In the genomic region with DNA sequence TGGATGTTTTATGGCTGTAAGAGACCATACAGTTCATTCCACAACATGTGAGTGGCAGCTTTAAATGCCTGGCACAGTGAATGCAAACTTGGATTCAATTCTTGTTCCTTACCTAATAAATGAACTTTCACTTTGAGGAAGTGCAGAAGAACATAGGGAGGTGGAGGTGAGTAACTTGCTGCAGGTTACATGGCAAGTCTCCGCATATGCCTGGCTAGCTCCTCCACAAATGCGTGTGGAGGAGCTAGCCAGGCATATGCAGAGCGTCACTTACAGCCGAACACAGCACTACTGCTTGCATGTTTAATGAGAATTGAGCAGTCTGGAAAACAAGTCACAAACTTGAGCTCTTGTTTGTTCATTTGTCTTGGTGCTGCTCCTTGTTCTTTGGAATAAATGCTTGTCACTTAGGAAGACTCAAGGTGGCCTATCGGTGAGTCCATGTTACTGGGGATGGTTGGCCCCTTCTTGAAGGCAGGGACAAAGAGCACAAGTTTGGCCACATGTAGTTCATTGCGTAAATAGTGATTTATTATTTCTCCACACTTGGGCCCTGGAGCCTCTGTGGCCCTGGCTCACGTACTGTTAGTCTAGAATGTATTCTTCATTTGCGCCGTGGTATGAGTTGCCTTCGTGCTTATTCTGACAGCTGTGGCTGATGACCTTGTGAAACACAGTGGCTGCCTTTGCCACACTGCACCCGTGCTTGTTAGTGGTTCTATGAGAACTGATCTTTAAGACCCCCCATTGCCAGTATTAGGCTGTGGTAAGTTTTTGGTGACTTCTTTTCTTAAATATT, we compare ENCODE assay signal across 21 cellular contexts. TPM values are rescaled to one million over a fixed set of nuclear protein-coding genes. Genes with fewer than 3 reads are reported as not detected.
DNase-seq lines count a peak whose midpoint lies in the region; ATAC-seq and TF ChIP-seq lines count a peak whose summit lies in the region.
"Had no signal": no experiment of that assay in that cellular context is flagged by ENCODE, and none has a peak within 500 bp of the region (broad histone marks: within the 10 kb centered on the region; RNA-seq: fewer than 3 reads in every experiment).

No MANE protein-coding gene starts in this region.

- DNase-seq in heart left ventricle (peak in 3 of 5 donors; percentile 29 to 39 (median 33)), left cardiac atrium (no peak), medulla oblongata (ENCODE audit: extremely low spot score) (peak; percentile 15), vagina (ENCODE audit: extremely low spot score in 2 of 2) (no peak), caudate nucleus (lab: John Stamatoyannopoulos, UW) (no peak), SW480 (ENCODE audit: low spot score) (no peak)
- no peak for DNase-seq in stimulated activated CD4-positive, alpha-beta T cell treated with anti-CD3 and anti-CD28 coated beads, Interleukin-15, amount 100 ng/mL, for 24 hours
- DNase-seq: activated CD4-positive, alpha-beta T cell treated with anti-CD3 and anti-CD28 coated beads for 48 hours; activated naive CD4-positive, alpha-beta T cell treated with anti-CD3 and anti-CD28 coated beads, Interleukin-2, amount 50 U/mL, for 16 hours; activated T-cell treated with anti-CD3 and anti-CD28 coated beads, Interleukin-2, amount 50 U/mL, for 72 hours; Calu3; cerebellar nuclear complex; NCI-H1417 treated with DMSO at 0.1 percent for 48 hours; NCI-H446 treated with DMSO at 0.1 percent for 48 hours; SHP77; stimulated activated CD8-positive, alpha-beta memory T cell treated with anti-CD3 and anti-CD28 coated beads, Interleukin-4, amount 100 ng/mL, for 48 hours; upper lobe of right lung had no signal

- no peak for TF ChIP-seq POLR2A in heart left ventricle (IDR thresholded peaks at IDR 0.05)
- TF ChIP-seq POLR2A in vagina (IDR thresholded peaks at IDR 0.05): no peak

- H3K9me3 ChIP-seq in heart left ventricle (no peaks in the 10 kb centered on the region), vagina (no peaks in the 10 kb centered on the region)
- H3K9me3 ChIP-seq: A549, ascending aorta, upper lobe of right lung had no signal

- H3K4me3 ChIP-seq in heart left ventricle (peak overlapping the region in 8 of 12 donors; percentile 2 to 95 (median 80)), vagina (peak overlapping the region in 1 of 2 donors; percentile 5)
- H3K4me3 ChIP-seq: A549, ascending aorta, upper lobe of right lung had no signal

- H3K27me3 ChIP-seq in heart left ventricle: no peaks in the 10 kb centered on the region
- H3K27me3 ChIP-seq in vagina: no peaks in the 10 kb centered on the region
- H3K27me3 ChIP-seq: ascending aorta, upper lobe of right lung had no signal

- no peaks in the 10 kb centered on the region for H3K36me3 ChIP-seq in heart left ventricle
- no peaks in the 10 kb centered on the region for H3K36me3 ChIP-seq in vagina
- H3K36me3 ChIP-seq: ascending aorta, upper lobe of right lung had no signal

- 53 to 66% (median 60%) methylated on average over 11 of the region's 11 CpGs for WGBS in heart left ventricle, 4 donors

- no peak for ATAC-seq in heart left ventricle
- ATAC-seq in left cardiac atrium: no peak
- peak; percentile 67 for ATAC-seq in esophagus mucosa
- ATAC-seq: A549; activated T-cell treated with anti-CD3 and anti-CD28 coated beads, Interleukin-2, amount 50 U/mL, for 72 hours; HepG2; upper lobe of right lung had no signal

- peaks cover 4 to 64% (median 38%) of the 10 kb centered on the region in 12 donors for H3K4me1 ChIP-seq in heart left ventricle
- H3K4me1 ChIP-seq in vagina: peaks cover 54% of the 10 kb centered on the region

- intact Hi-C loops in heart left ventricle (cut with DNase I): loop anchor here in 1 of 10 donors (10.0 kb wide), 1 partner anchor 173 kb away; no protein-coding TSS in a partner anchor
- intact Hi-C loops in left cardiac atrium (cut with DNase I): loop anchor here in 1 of 2 donors (5.0 kb wide), 1 partner anchor 175 kb away; no protein-coding TSS in a partner anchor
- intact Hi-C loops in vagina (cut with DNase I): no loop called here

- TF ChIP-seq CTCF in heart left ventricle (IDR thresholded peaks at IDR 0.05): no peak
- no peak for TF ChIP-seq CTCF in vagina (IDR thresholded peaks at IDR 0.05)

- H3K27ac ChIP-seq in heart left ventricle: peak overlapping the region; percentile 31 to 97 (median 89)
- H3K27ac ChIP-seq in vagina: peak overlapping the region; percentile 40
- H3K27ac ChIP-seq in caudate nucleus (ENCODE audit: low read depth, low read length): no peak overlapping the region
- H3K27ac ChIP-seq: A549, ascending aorta, upper lobe of right lung had no signal

RNA-seq across cellular contexts. Expression of a gene that starts 3.1 kb away (rescaled TPM):
- 10 to 100 TPM; 44.8 to 98.6 (median 73.8) TPM for total RNA-seq in heart left ventricle
- polyA plus RNA-seq in heart left ventricle: 10 to 100 TPM; 42.3 to 48.9 TPM
- 100 to 1,000 TPM in 1 of 2 donors, 10 to 100 TPM in 1; 78.7 to 103 TPM for total RNA-seq in left cardiac atrium
- 17.7 TPM for total RNA-seq in esophagus mucosa
- total RNA-seq in vagina: 25.0 TPM

Comparison
In these comparisons a context has a peak if more than half of its experiments do, and no peak if none do; other contexts are left out.
1. DNase-seq: peak in heart left ventricle (3 of 5) and medulla oblongata (single experiment); none in left cardiac atrium (single experiment), vagina (0 of 2), caudate nucleus (0 of 61), stimulated activated CD4-positive, alpha-beta T cell treated with anti-CD3 and anti-CD28 coated beads, Interleukin-15, amount 100 ng/mL, for 24 hours (single experiment) and SW480 (single experiment).